8 cellular contexts compared by ENCODE assay signal in the genomic region with DNA sequence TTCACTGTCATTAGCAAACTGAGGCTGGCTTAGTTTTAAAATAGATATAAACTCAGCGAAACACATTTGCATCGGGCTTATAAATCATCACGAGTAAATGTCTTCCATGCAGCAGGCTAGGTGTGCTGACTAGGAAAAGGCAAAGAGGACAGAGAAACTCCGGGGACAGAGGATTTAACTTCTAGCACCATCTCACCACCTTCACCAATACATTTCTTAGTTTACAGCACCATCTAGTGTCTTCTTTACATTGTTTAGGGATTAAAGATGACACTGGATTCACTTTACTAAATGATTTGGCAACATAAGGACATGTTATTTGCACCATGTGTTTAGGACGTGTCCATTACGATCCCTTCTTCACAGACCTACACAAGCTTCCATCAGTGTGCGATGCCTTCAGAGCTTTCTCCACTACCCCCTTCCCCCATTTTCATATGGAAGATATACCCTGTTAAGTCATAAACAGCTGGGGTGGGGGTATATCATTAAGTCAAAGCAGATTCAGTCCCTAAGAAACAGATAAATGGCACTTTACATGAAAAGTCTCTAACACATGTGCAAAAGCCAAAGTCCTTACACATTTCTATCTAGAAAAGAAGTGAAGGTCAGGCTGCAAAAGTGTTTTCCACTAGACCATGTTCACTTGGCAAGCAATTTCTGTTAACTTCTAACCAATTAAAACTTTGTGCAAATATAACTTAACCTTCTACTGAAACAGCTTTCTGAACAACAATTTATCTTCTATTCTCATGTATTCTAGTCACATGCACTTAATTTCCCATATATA.
DNase-seq lines count a peak whose midpoint lies in the region; ATAC-seq and TF ChIP-seq lines count a peak whose summit lies in the region.

No MANE protein-coding gene starts in this region.

- H3K4me1 ChIP-seq in ascending aorta (peaks cover 0 to 27% of the 10 kb centered on the region in 2 donors), transverse colon (peaks cover 9 to 44% (median 19%) of the 10 kb centered on the region in 4 donors), aorta (ENCODE audit: control insufficient read depth in 1 of 2, insufficient read depth in 2 of 2, low read length in 2 of 2) (peaks cover 0 to 6% of the 10 kb centered on the region in 2 donors)

- intact Hi-C loops in ascending aorta (cut with DNase I) = loop anchor here (1.0 to 5.0 kb wide), 2 partner anchors 82 to 211 kb away; no protein-coding TSS in a partner anchor
- intact Hi-C loops in transverse colon (cut with DNase I; ENCODE audit: low total_unique reads) = loop anchor here (2.0 to 5.0 kb wide), 2 partner anchors 113 to 211 kb away; no protein-coding TSS in a partner anchor
- intact Hi-C loops in aorta (cut with DNase I) = loop anchor here (5.0 to 10.0 kb wide), 4 partner anchors 62 to 463 kb away; no protein-coding TSS in a partner anchor

- H3K9me3 ChIP-seq in ascending aorta (no peaks in the 10 kb centered on the region), transverse colon (no peaks in the 10 kb centered on the region), aorta (ENCODE audit: control insufficient read depth, low read length) (no peaks in the 10 kb centered on the region)

- TF ChIP-seq EP300 in transverse colon (IDR thresholded peaks at IDR 0.05; ENCODE audit: low read depth) = no peak

- peak; percentile 62 for DNase-seq in NCI-H2227 (lab: John Stamatoyannopoulos, UW; ENCODE audit: unreplicated experiment)
- no peak for DNase-seq in ascending aorta (ENCODE audit: low spot score in 2 of 2)
- peak; percentile 50 for DNase-seq in iris pigment epithelial cell (ENCODE audit: low read depth)
- DNase-seq in transverse colon = no peak
- DNase-seq in aorta = no peak

- in situ Hi-C loops in transverse colon (cut with MboI; ENCODE audit: low pct_ligation_motif_present in 1 of 4, low pct_unique_long_range_greater_than_20kb in 1 of 4, low sequenced_read_pairs in 3 of 4) = loop anchor here in 2 of 4 donors (5.0 to 10.0 kb wide), 2 partner anchors 212 to 215 kb away; no protein-coding TSS in a partner anchor

- H3K27ac ChIP-seq in 22Rv1 (no peak overlapping the region), ascending aorta (no peak overlapping the region), transverse colon (peak overlapping the region in 2 of 4 donors; percentile 0 to 8), aorta (ENCODE audit: low read depth in 1 of 2, low read length in 2 of 2) (no peak overlapping the region)

- 34 to 44% methylated on average over 5 to 7 of the region's 7 CpGs for WGBS in transverse colon (ENCODE audit: low coverage in 1 of 2), 2 donors
- 55 to 58% methylated on average over 7 of the region's 7 CpGs for WGBS in aorta, 2 donors

- TF ChIP-seq POLR2A in transverse colon (IDR thresholded peaks at IDR 0.05) = no peak

- peak; percentile 64 for TF ChIP-seq CTCF in 22Rv1 (IDR thresholded peaks at IDR 0.05)
- TF ChIP-seq CTCF in ascending aorta (IDR thresholded peaks at IDR 0.05) = peak; percentile 21 to 42 (median 34)
- TF ChIP-seq CTCF in transverse colon (IDR thresholded peaks at IDR 0.05) = peak; percentile 31 to 50 (median 40)

- H3K36me3 ChIP-seq in ascending aorta (peaks cover 0 to 1% of the 10 kb centered on the region in 2 donors), transverse colon (no peaks in the 10 kb centered on the region), aorta (ENCODE audit: control insufficient read depth in 1 of 2, insufficient read depth in 2 of 2, low read length in 1 of 2) (no peaks in the 10 kb centered on the region)

- H3K4me3 ChIP-seq in ascending aorta = no peak overlapping the region
- no peak overlapping the region for H3K4me3 ChIP-seq in transverse colon
- no peak overlapping the region for H3K4me3 ChIP-seq in aorta (ENCODE audit: low read length in 2 of 2)

- ATAC-seq in GM18498 (IDR thresholded peaks at IDR 0.05; ENCODE audit: unreplicated experiment) (peak; percentile 65), HG03108 (IDR thresholded peaks at IDR 0.05; ENCODE audit: unreplicated experiment) (peak; percentile 67), aorta (ENCODE audit: low FRiP score) (no peak)

- H3K27me3 ChIP-seq in ascending aorta (no peaks in the 10 kb centered on the region), transverse colon (no peaks in the 10 kb centered on the region), aorta (ENCODE audit: control insufficient read depth in 1 of 2, insufficient read depth in 2 of 2, low read length in 1 of 2) (no peaks in the 10 kb centered on the region)

Comparison
In these comparisons a context has a peak if more than half of its experiments do, and no peak if none do; other contexts are left out.
1. DNase-seq: peak in NCI-H2227 (single experiment) and iris pigment epithelial cell (single experiment); none in ascending aorta (0 of 2), transverse colon (single experiment) and aorta (0 of 2).
2. Peak in every context shown above with its lines, with median percentiles within 50 percentile points of each other: CTCF ChIP-seq.